ENCODE assay signal across 18 cellular contexts in genomic region chr21:32329776-32330175, GRCh38. TPM values are rescaled to one million over a fixed set of nuclear protein-coding genes. Genes with fewer than 3 reads are reported as not detected.
A peak's percentile ranks its signal among the peaks of the same experiment; 100 is the strongest.
DNase-seq lines count a peak whose midpoint lies in the region; ATAC-seq and TF ChIP-seq lines count a peak whose summit lies in the region.
"Had no signal": no experiment of that assay in that cellular context is flagged by ENCODE, and none has a peak within 500 bp of the region (broad histone marks: within the 10 kb centered on the region; RNA-seq: fewer than 3 reads in every experiment).

No MANE protein-coding gene starts in this region.

- DNase-seq in HCEC 1CT (peak; percentile 47), ascending aorta (ENCODE audit: low spot score in 2 of 2) (peak in 1 of 2 donors; percentile 62), iris pigment epithelial cell (ENCODE audit: low read depth) (peak; percentile 13), tibial artery (no peak)
- DNase-seq in activated CD4-positive, alpha-beta T cell treated with anti-CD3 and anti-CD28 coated beads for 1 hour, result no peak
- no peak for DNase-seq in effector CD4-positive, alpha-beta T cell
- DNase-seq: CD4-positive, alpha-beta memory T cell; cortex of kidney; foreskin melanocyte; GF-D8; kidney; naive thymus-derived CD4-positive, alpha-beta T cell; NCI-H1048; NCI-H2171; NK-92 treated with Interleukin-12 subunit alpha and Interleukin-12 subunit beta, amount 100 ng/mL, for 24 hours had no signal

- H3K9me3 ChIP-seq in ascending aorta (no peaks in the 10 kb centered on the region), stomach smooth muscle (ENCODE audit: control insufficient read depth in 2 of 2, low read length in 2 of 2) (no peaks in the 10 kb centered on the region), tibial artery (no peaks in the 10 kb centered on the region)

- H3K27me3 ChIP-seq in ascending aorta (no peaks in the 10 kb centered on the region), stomach smooth muscle (ENCODE audit: control insufficient read depth in 1 of 2, insufficient read depth in 2 of 2, low read length in 2 of 2) (no peaks in the 10 kb centered on the region), tibial artery (no peaks in the 10 kb centered on the region)

- H3K27ac ChIP-seq in ascending aorta (peak overlapping the region; percentile 81 to 89), stomach smooth muscle (ENCODE audit: low read length) (peak overlapping the region; percentile 73), tibial artery (peak overlapping the region in 1 of 2 donors; percentile 47)

- H3K4me1 ChIP-seq in ascending aorta (peaks cover 15 to 20% of the 10 kb centered on the region in 2 donors), stomach smooth muscle (ENCODE audit: control insufficient read depth, insufficient read depth, low read length) (peaks cover 14% of the 10 kb centered on the region), tibial artery (peaks cover 0 to 26% (median 6%) of the 10 kb centered on the region in 4 donors)

- intact Hi-C loops in ascending aorta (cut with DNase I) (loop anchor here (2.0 kb wide), 3 partner anchors 43 to 83 kb away; partner anchors contain the start of genes EVA1C and MIS18A), tibial artery (cut with DNase I; ENCODE audit: low total_unique reads) (no loop called here)

- H3K36me3 ChIP-seq in ascending aorta, result peaks cover 51 to 58% of the 10 kb centered on the region in 2 donors
- H3K36me3 ChIP-seq in stomach smooth muscle (ENCODE audit: control insufficient read depth in 2 of 2, insufficient read depth in 2 of 2, low read length in 2 of 2), result peaks cover 18% of the 10 kb centered on the region in 2 donors
- H3K36me3 ChIP-seq in tibial artery, result peaks cover 27 to 60% (median 42%) of the 10 kb centered on the region in 3 donors

- H3K9ac ChIP-seq in stomach smooth muscle (ENCODE audit: low read length in 2 of 2), result no peak overlapping the region

- no peak for ATAC-seq in HG03045 (IDR thresholded peaks at IDR 0.05; ENCODE audit: unreplicated experiment)
- ATAC-seq: naive thymus-derived CD4-positive, alpha-beta T cell had no signal

- no peak for TF ChIP-seq CTCF in ascending aorta (IDR thresholded peaks at IDR 0.05)
- no peak for TF ChIP-seq CTCF in tibial artery (IDR thresholded peaks at IDR 0.05)

- H3K4me3 ChIP-seq in ascending aorta (no peak overlapping the region), stomach smooth muscle (ENCODE audit: low read length in 2 of 2) (no peak overlapping the region), tibial artery (no peak overlapping the region)

RNA-seq across cellular contexts. Expression of gene MRAP, which starts 31.1 kb away (rescaled TPM):
- not detected for total RNA-seq in ascending aorta
- total RNA-seq: CD4-positive, alpha-beta memory T cell; H4; kidney; naive thymus-derived CD4-positive, alpha-beta T cell had no signal

RNA-seq across cellular contexts. Expression of gene MIS18A, which starts 50.9 kb away (rescaled TPM):
- total RNA-seq in ascending aorta, result 0.64 TPM

Comparison
In these comparisons a context has a peak if more than half of its experiments do, and no peak if none do; other contexts are left out.
1. DNase-seq: peak in HCEC 1CT (single experiment) and iris pigment epithelial cell (single experiment); none in activated CD4-positive, alpha-beta T cell treated with anti-CD3 and anti-CD28 coated beads for 1 hour (single experiment), tibial artery (0 of 2) and effector CD4-positive, alpha-beta T cell (single experiment).